1 cellular context compared by ENCODE assay signal in the genomic region with DNA sequence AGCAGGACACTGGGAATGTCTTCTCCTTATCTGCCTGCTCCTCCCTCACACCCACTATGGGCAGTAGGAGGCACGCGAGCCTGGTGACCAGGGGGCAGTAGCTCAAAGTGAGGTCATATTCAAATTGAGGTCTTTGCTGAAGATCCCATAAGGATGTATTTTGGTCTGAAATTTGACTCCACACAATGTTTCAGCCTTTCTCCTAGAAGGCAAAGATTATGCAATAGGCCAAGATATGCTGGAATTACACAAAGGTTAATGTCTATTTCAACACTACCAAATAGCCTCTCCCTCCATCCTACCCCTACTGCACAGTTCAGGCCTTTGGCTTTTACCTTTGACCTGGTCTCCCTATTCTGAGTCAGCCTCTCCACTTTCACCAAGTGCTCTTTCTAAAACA.
TF ChIP-seq lines count a peak whose summit lies in the region.

No MANE protein-coding gene starts in this region.

TF ChIP-seq in HepG2, 621 proteins besides CTCF, POLR2A, EP300 and RAD21 (continues in another document):
- TF ChIP-seq FOXK2 (IDR thresholded peaks at IDR 0.05) = no peak
- TF ChIP-seq, protein P1, sequence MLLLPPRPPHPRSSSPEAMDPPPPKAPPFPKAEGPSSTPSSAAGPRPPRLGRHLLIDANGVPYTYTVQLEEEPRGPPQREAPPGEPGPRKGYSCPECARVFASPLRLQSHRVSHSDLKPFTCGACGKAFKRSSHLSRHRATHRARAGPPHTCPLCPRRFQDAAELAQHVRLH (CRISPR knock-in tag; IDR thresholded peaks at IDR 0.05; ENCODE audit: borderline replicate concordance, low read depth) = no peak
- TF ChIP-seq, protein P2, sequence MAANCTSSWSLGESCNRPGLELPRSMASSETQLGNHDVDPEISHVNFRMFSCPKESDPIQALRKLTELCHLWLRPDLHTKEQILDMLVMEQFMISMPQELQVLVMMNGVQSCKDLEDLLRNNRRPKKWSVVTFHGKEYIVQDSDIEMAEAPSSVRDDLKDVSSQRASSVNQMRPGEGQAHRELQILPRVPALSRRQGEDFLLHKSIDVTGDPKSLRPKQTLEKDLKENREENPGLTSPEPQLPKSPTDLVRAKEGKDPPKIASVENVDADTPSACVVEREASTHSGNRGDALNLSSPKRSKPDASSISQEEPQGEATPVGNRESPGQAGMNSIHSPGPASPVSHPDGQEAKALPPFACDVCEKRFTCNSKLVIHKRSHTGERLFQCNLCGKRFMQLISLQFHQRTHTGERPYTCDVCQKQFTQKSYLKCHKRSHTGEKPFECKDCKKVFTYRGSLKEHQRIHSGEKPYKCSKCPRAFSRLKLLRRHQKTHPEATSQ (CRISPR knock-in tag; IDR thresholded peaks at IDR 0.05; ENCODE audit: borderline replicate concordance) = no peak
- TF ChIP-seq JUN (CRISPR knock-in tag; IDR thresholded peaks at IDR 0.05) = 0 out of 2 replicates have a peak, but pooled peaks have one; percentile 38
- peak; percentile 47 for TF ChIP-seq TEAD3 (CRISPR knock-in tag; optimal IDR thresholded peaks at IDR 0.05; ENCODE audit: borderline replicate concordance)
- TF ChIP-seq ZNF546 (CRISPR knock-in tag; conservative IDR thresholded peaks at IDR 0.05) = no peak
- no peak for TF ChIP-seq KDM6A (CRISPR knock-in tag; IDR thresholded peaks at IDR 0.05; ENCODE audit: low read depth)
- TF ChIP-seq, protein P3, sequence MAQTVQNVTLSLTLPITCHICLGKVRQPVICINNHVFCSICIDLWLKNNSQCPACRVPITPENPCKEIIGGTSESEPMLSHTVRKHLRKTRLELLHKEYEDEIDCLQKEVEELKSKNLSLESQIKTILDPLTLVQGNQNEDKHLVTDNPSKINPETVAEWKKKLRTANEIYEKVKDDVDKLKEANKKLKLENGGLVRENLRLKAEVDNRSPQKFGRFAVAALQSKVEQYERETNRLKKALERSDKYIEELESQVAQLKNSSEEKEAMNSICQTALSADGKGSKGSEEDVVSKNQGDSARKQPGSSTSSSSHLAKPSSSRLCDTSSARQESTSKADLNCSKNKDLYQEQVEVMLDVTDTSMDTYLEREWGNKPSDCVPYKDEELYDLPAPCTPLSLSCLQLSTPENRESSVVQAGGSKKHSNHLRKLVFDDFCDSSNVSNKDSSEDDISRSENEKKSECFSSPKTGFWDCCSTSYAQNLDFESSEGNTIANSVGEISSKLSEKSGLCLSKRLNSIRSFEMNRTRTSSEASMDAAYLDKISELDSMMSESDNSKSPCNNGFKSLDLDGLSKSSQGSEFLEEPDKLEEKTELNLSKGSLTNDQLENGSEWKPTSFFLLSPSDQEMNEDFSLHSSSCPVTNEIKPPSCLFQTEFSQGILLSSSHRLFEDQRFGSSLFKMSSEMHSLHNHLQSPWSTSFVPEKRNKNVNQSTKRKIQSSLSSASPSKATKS (CRISPR knock-in tag; IDR thresholded peaks at IDR 0.05) = no peak
- peak; percentile 87 for TF ChIP-seq SIX1 (CRISPR knock-in tag; IDR thresholded peaks at IDR 0.05; ENCODE audit: borderline replicate concordance)
- no peak for TF ChIP-seq PRPF4 (IDR thresholded peaks at IDR 0.05; ENCODE audit: low read depth, low read length, poor library complexity, severe bottlenecking)
- TF ChIP-seq MIXL1 (CRISPR knock-in tag; IDR thresholded peaks at IDR 0.05) = peak; percentile 53; the same call in 1 of the 2 replicates
- TF ChIP-seq, protein P4, sequence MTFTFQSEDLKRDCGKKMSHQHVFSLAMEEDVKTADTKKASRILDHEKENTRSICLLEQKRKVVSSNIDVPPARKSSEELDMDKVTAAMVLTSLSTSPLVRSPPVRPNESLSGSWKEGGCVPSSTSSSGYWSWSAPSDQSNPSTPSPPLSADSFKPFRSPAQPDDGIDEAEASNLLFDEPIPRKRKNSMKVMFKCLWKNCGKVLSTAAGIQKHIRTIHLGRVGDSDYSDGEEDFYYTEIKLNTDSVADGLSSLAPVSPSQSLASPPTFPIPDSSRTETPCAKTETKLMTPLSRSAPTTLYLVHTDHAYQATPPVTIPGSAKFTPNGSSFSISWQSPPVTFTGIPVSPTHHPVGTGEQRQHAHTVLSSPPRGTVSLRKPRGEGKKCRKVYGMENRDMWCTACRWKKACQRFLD (CRISPR knock-in tag; IDR thresholded peaks at IDR 0.05; ENCODE audit: borderline replicate concordance) = no peak
- TF ChIP-seq, protein P5, sequence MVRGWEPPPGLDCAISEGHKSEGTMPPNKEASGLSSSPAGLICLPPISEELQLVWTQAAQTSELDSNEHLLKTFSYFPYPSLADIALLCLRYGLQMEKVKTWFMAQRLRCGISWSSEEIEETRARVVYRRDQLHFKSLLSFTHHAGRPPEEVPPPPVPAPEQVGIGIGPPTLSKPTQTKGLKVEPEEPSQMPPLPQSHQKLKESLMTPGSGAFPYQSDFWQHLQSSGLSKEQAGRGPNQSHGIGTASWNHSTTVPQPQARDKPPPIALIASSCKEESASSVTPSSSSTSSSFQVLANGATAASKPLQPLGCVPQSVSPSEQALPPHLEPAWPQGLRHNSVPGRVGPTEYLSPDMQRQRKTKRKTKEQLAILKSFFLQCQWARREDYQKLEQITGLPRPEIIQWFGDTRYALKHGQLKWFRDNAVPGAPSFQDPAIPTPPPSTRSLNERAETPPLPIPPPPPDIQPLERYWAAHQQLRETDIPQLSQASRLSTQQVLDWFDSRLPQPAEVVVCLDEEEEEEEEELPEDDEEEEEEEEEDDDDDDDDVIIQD (CRISPR knock-in tag; IDR thresholded peaks at IDR 0.05; ENCODE audit: low read depth) = peak; percentile 57; the same call in 1 of the 2 replicates
- 0 out of 2 replicates have a peak, but pooled peaks have one; percentile 35 for TF ChIP-seq LCORL (IDR thresholded peaks at IDR 0.05)
- TF ChIP-seq LCORL (CRISPR knock-in tag; IDR thresholded peaks at IDR 0.05) = peak; percentile 57; the same call in 1 of the 2 replicates
- TF ChIP-seq, protein P6, sequence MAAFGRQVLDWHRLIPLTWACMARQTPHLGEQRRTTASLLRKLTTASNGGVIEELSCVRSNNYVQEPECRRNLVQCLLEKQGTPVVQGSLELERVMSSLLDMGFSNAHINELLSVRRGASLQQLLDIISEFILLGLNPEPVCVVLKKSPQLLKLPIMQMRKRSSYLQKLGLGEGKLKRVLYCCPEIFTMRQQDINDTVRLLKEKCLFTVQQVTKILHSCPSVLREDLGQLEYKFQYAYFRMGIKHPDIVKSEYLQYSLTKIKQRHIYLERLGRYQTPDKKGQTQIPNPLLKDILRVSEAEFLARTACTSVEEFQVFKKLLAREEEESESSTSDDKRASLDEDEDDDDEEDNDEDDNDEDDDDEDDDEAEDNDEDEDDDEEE (CRISPR knock-in tag; IDR thresholded peaks at IDR 0.05) = no peak
- TF ChIP-seq HNF4A (CRISPR knock-in tag; IDR thresholded peaks at IDR 0.05) = peak; percentile 76
- no peak for TF ChIP-seq ZNF841 (CRISPR knock-in tag; IDR thresholded peaks at IDR 0.05; ENCODE audit: borderline replicate concordance)
- TF ChIP-seq ZC3H13 (CRISPR knock-in tag; IDR thresholded peaks at IDR 0.05) = no peak
- no peak for TF ChIP-seq ASH2L (IDR thresholded peaks at IDR 0.05; ENCODE audit: insufficient read length, low read depth, low read length)
- peak; percentile 98 for TF ChIP-seq CEBPB (IDR thresholded peaks at IDR 0.05; ENCODE audit: borderline replicate concordance, low read depth, low read length)
- TF ChIP-seq, protein P7, sequence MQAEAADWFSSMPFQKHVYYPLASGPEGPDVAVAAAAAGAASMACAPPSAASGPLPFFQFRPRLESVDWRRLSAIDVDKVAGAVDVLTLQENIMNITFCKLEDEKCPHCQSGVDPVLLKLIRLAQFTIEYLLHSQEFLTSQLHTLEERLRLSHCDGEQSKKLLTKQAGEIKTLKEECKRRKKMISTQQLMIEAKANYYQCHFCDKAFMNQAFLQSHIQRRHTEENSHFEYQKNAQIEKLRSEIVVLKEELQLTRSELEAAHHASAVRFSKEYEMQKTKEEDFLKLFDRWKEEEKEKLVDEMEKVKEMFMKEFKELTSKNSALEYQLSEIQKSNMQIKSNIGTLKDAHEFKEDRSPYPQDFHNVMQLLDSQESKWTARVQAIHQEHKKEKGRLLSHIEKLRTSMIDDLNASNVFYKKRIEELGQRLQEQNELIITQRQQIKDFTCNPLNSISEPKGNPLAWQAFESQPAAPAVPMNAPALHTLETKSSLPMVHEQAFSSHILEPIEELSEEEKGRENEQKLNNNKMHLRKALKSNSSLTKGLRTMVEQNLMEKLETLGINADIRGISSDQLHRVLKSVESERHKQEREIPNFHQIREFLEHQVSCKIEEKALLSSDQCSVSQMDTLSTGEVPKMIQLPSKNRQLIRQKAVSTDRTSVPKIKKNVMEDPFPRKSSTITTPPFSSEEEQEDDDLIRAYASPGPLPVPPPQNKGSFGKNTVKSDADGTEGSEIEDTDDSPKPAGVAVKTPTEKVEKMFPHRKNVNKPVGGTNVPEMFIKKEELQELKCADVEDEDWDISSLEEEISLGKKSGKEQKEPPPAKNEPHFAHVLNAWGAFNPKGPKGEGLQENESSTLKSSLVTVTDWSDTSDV (CRISPR knock-in tag; IDR thresholded peaks at IDR 0.05) = no peak
- TF ChIP-seq BCL6 (CRISPR knock-in tag; IDR thresholded peaks at IDR 0.05) = peak; percentile 95
- no peak for TF ChIP-seq ZEB1 (IDR thresholded peaks at IDR 0.05; ENCODE audit: insufficient replicate concordance, low read depth)
- TF ChIP-seq NR2F1 (CRISPR knock-in tag; IDR thresholded peaks at IDR 0.05) = peak; percentile 64 to 77; a peak in 3 of 4 replicates
- TF ChIP-seq ATAD3A (CRISPR knock-in tag; IDR thresholded peaks at IDR 0.05) = no peak
- no peak for TF ChIP-seq FOXP1 (IDR thresholded peaks at IDR 0.05)
- no peak; the same call in 1 of the 2 replicates for TF ChIP-seq FOXP1 (CRISPR knock-in tag; IDR thresholded peaks at IDR 0.05)
- peak; percentile 47; the same call in 1 of the 2 replicates for TF ChIP-seq RXRA (CRISPR knock-in tag; IDR thresholded peaks at IDR 0.05)
- TF ChIP-seq SALL1 (CRISPR knock-in tag; IDR thresholded peaks at IDR 0.05) = peak; percentile 33; the same call in 1 of the 2 replicates
- TF ChIP-seq, protein P8, sequence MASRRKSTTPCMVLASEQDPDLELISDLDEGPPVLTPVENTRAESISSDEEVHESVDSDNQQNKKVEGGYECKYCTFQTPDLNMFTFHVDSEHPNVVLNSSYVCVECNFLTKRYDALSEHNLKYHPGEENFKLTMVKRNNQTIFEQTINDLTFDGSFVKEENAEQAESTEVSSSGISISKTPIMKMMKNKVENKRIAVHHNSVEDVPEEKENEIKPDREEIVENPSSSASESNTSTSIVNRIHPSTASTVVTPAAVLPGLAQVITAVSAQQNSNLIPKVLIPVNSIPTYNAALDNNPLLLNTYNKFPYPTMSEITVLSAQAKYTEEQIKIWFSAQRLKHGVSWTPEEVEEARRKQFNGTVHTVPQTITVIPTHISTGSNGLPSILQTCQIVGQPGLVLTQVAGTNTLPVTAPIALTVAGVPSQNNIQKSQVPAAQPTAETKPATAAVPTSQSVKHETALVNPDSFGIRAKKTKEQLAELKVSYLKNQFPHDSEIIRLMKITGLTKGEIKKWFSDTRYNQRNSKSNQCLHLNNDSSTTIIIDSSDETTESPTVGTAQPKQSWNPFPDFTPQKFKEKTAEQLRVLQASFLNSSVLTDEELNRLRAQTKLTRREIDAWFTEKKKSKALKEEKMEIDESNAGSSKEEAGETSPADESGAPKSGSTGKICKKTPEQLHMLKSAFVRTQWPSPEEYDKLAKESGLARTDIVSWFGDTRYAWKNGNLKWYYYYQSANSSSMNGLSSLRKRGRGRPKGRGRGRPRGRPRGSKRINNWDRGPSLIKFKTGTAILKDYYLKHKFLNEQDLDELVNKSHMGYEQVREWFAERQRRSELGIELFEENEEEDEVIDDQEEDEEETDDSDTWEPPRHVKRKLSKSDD (CRISPR knock-in tag; IDR thresholded peaks at IDR 0.05; ENCODE audit: low read depth) = 0 out of 2 replicates have a peak, but pooled peaks have one; percentile 34
- TF ChIP-seq, protein P9, sequence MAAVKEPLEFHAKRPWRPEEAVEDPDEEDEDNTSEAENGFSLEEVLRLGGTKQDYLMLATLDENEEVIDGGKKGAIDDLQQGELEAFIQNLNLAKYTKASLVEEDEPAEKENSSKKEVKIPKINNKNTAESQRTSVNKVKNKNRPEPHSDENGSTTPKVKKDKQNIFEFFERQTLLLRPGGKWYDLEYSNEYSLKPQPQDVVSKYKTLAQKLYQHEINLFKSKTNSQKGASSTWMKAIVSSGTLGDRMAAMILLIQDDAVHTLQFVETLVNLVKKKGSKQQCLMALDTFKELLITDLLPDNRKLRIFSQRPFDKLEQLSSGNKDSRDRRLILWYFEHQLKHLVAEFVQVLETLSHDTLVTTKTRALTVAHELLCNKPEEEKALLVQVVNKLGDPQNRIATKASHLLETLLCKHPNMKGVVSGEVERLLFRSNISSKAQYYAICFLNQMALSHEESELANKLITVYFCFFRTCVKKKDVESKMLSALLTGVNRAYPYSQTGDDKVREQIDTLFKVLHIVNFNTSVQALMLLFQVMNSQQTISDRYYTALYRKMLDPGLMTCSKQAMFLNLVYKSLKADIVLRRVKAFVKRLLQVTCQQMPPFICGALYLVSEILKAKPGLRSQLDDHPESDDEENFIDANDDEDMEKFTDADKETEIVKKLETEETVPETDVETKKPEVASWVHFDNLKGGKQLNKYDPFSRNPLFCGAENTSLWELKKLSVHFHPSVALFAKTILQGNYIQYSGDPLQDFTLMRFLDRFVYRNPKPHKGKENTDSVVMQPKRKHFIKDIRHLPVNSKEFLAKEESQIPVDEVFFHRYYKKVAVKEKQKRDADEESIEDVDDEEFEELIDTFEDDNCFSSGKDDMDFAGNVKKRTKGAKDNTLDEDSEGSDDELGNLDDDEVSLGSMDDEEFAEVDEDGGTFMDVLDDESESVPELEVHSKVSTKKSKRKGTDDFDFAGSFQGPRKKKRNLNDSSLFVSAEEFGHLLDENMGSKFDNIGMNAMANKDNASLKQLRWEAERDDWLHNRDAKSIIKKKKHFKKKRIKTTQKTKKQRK (IDR thresholded peaks at IDR 0.05; ENCODE audit: low read length) = no peak
- no peak for TF ChIP-seq RFX3 (CRISPR knock-in tag; IDR thresholded peaks at IDR 0.05)
- TF ChIP-seq ZNF33B (CRISPR knock-in tag; IDR thresholded peaks at IDR 0.05) = no peak
- TF ChIP-seq NR2F6 (IDR thresholded peaks at IDR 0.05) = peak; percentile 80; the same call in 1 of the 2 replicates
- peak; percentile 72 for TF ChIP-seq NR2F6 (CRISPR knock-in tag; IDR thresholded peaks at IDR 0.05)
- peak; percentile 63 for TF ChIP-seq RXRB (CRISPR knock-in tag; IDR thresholded peaks at IDR 0.05; ENCODE audit: borderline replicate concordance)
- TF ChIP-seq, protein P10, sequence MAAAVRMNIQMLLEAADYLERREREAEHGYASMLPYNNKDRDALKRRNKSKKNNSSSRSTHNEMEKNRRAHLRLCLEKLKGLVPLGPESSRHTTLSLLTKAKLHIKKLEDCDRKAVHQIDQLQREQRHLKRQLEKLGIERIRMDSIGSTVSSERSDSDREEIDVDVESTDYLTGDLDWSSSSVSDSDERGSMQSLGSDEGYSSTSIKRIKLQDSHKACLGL (CRISPR knock-in tag; IDR thresholded peaks at IDR 0.05) = no peak
- TF ChIP-seq TBL1XR1 (IDR thresholded peaks at IDR 0.05; ENCODE audit: borderline replicate concordance, low read length, partially characterized antibody) = peak; percentile 26
- TF ChIP-seq ZNF44 (CRISPR knock-in tag; IDR thresholded peaks at IDR 0.05) = no peak
- peak; percentile 88 for TF ChIP-seq NR2C2 (CRISPR knock-in tag; IDR thresholded peaks at IDR 0.05; ENCODE audit: borderline replicate concordance)
- no peak for TF ChIP-seq SATB2 (CRISPR knock-in tag; IDR thresholded peaks at IDR 0.05)
- TF ChIP-seq ZNF331 (CRISPR knock-in tag; IDR thresholded peaks at IDR 0.05) = 0 out of 2 replicates have a peak, but pooled peaks have one; percentile 37
- no peak for TF ChIP-seq ZNF720 (CRISPR knock-in tag; IDR thresholded peaks at IDR 0.05)
- no peak for TF ChIP-seq CREB1 (IDR thresholded peaks at IDR 0.05)
- TF ChIP-seq CREB1 (CRISPR knock-in tag; IDR thresholded peaks at IDR 0.05) = 0 out of 2 replicates have a peak, but pooled peaks have one; percentile 14
- no peak for TF ChIP-seq ZBTB3 (CRISPR knock-in tag; IDR thresholded peaks at IDR 0.05; ENCODE audit: borderline replicate concordance, low read depth)
